Comparison of ENCODE assay signal across 9 cellular contexts in genomic region chr4:118683513-118683912, GRCh38. TPM values are rescaled to one million over a fixed set of nuclear protein-coding genes. Genes with fewer than 3 reads are reported as not detected.
DNase-seq lines count a peak whose midpoint lies in the region; ATAC-seq, FAIRE-seq and TF ChIP-seq lines count a peak whose summit lies in the region.
"Had no signal": no experiment of that assay in that cellular context is flagged by ENCODE, and none has a peak within 500 bp of the region (broad histone marks: within the 10 kb centered on the region; RNA-seq: fewer than 3 reads in every experiment).

No MANE protein-coding gene starts in this region.

- no peak overlapping the region for H3K9ac ChIP-seq in OCI-LY1 (ENCODE audit: low read length)

- ATAC-seq in A549 (peak in 1 of 2 experiments; percentile 39; a peak in 3 of 6 replicates), HG02870 (IDR thresholded peaks at IDR 0.05; ENCODE audit: unreplicated experiment) (no peak), lower lobe of right lung (no peak), GM18502 (IDR thresholded peaks at IDR 0.05; ENCODE audit: poor library complexity, unreplicated experiment) (no peak)

- CTCF ChIA-PET in A549 (lab: Yijun Ruan, JAX) = no interaction called here

- H2AFZ ChIP-seq in OCI-LY1 (ENCODE audit: low read length) = 0 out of 2 replicates have a peak overlapping the region, but pooled peaks have one; percentile 38

- H3K79me2 ChIP-seq in OCI-LY1 (ENCODE audit: insufficient read depth, low read length) = peaks cover 23% of the 10 kb centered on the region

- DNase-seq in A549 (ENCODE audit: low read depth in 1 of 2, low spot score in 1 of 2) = peak in 1 of 2 experiments; percentile 28
- DNase-seq in GM20000 (ENCODE audit: low spot score) = peak; percentile 4
- DNase-seq in fibroblast of the aortic adventitia (ENCODE audit: low read depth) = peak; percentile 10
- DNase-seq in lower lobe of right lung = no peak
- no peak for DNase-seq in midbrain (lab: John Stamatoyannopoulos, UW)
- DNase-seq: activated naive CD4-positive, alpha-beta T cell had no signal

- H3K9me3 ChIP-seq in A549 (no peaks in the 10 kb centered on the region), OCI-LY1 (ENCODE audit: low read length) (no peaks in the 10 kb centered on the region), lower lobe of right lung (no peaks in the 10 kb centered on the region)

- no peaks in the 10 kb centered on the region for H3K27me3 ChIP-seq in OCI-LY1 (ENCODE audit: insufficient read depth, low read length)
- H3K27me3 ChIP-seq in lower lobe of right lung (ENCODE audit: low read depth) = no peaks in the 10 kb centered on the region

- WGBS in A549 (ENCODE audit: missing lambda C conversion rate) = 15% methylated on average over 2 of the region's 2 CpGs

- H3K4me2 ChIP-seq in A549 = peak overlapping the region; percentile 39; the same call in 2 of the 3 replicates
- H3K4me2 ChIP-seq in OCI-LY1 (ENCODE audit: low read length) = no peak overlapping the region

- peaks cover 10% of the 10 kb centered on the region; the same call in 1 of the 2 replicates for H3K36me3 ChIP-seq in OCI-LY1 (ENCODE audit: insufficient read depth, low read length)
- H3K36me3 ChIP-seq in lower lobe of right lung = peaks cover 8% of the 10 kb centered on the region

- no peak for TF ChIP-seq POLR2A in A549 (IDR thresholded peaks at IDR 0.05; ENCODE audit: low read length)

- H3K27ac ChIP-seq in A549 (no peak overlapping the region), OCI-LY1 (ENCODE audit: low read depth, low read length, poor library complexity, severe bottlenecking) (no peak overlapping the region), lower lobe of right lung (no peak overlapping the region)

- intact Hi-C loops in lower lobe of right lung (cut with DNase I) = no loop called here

- H3K4me1 ChIP-seq in A549 (peaks cover 6% of the 10 kb centered on the region; the same call in 2 of the 3 replicates), OCI-LY1 (ENCODE audit: insufficient read depth, low read length, severe bottlenecking) (peaks cover 31% of the 10 kb centered on the region), lower lobe of right lung (peaks cover 19% of the 10 kb centered on the region)

- H4K20me1 ChIP-seq in OCI-LY1 (ENCODE audit: insufficient read depth, low read length) = no peaks in the 10 kb centered on the region

- H3F3A ChIP-seq in OCI-LY1 (ENCODE audit: insufficient read depth, low read length) = no peaks in the 10 kb centered on the region

- TF ChIP-seq RAD21 in A549 (conservative IDR thresholded peaks at IDR 0.05 in 1 of 2, IDR thresholded peaks at IDR 0.05 in 1 of 2) = no peak

- no peak for FAIRE-seq in A549 (lab: Jason Lieb, UNC)

- POLR2A ChIA-PET in A549 (lab: Yijun Ruan, JAX) = no interaction called here

- TF ChIP-seq EP300 in A549 (IDR thresholded peaks at IDR 0.05) = no peak

- no peak for TF ChIP-seq CTCF in A549 (IDR thresholded peaks at IDR 0.05)
- TF ChIP-seq CTCF in GM20000 (IDR thresholded peaks at IDR 0.05; ENCODE audit: extremely low read depth, missing control alignments) = no peak
- TF ChIP-seq CTCF in OCI-LY1 (IDR thresholded peaks at IDR 0.05; ENCODE audit: low read length) = no peak
- TF ChIP-seq CTCF in fibroblast of the aortic adventitia (IDR thresholded peaks at IDR 0.05; ENCODE audit: insufficient read depth, low read length) = no peak
- TF ChIP-seq CTCF in lower lobe of right lung (IDR thresholded peaks at IDR 0.05) = no peak

- no peaks in the 10 kb centered on the region for H3K9me2 ChIP-seq in OCI-LY1 (ENCODE audit: low read depth, low read length)

- H3K4me3 ChIP-seq in A549 (no peak overlapping the region), OCI-LY1 (ENCODE audit: low read depth, low read length, poor library complexity, severe bottlenecking) (no peak overlapping the region), fibroblast of the aortic adventitia (ENCODE audit: low read depth, low read length) (no peak overlapping the region), lower lobe of right lung (no peak overlapping the region)

TF ChIP-seq in A549, 52 proteins besides CTCF, POLR2A, EP300 and RAD21:
- TF ChIP-seq KDM5A (IDR thresholded peaks at IDR 0.05) (no peak), RCOR1 (IDR thresholded peaks at IDR 0.05; ENCODE audit: low read depth, low read length) (no peak), POLR2AphosphoS2 (conservative IDR thresholded peaks at IDR 0.05; ENCODE audit: low read length) (no peak), ELK1 (IDR thresholded peaks at IDR 0.05; ENCODE audit: low read depth, low read length) (no peak), SREBF2 (IDR thresholded peaks at IDR 0.05) (no peak), ZNF302 (CRISPR knock-in tag; IDR thresholded peaks at IDR 0.05) (no peak), MYC (IDR thresholded peaks at IDR 0.05; ENCODE audit: borderline replicate concordance, low read length) (no peak), ZC3H11A (IDR thresholded peaks at IDR 0.05) (no peak)

RNA-seq across cellular contexts. Expression of gene METTL14, which starts 1.7 kb away (rescaled TPM):
- 22.2 and 25.2 TPM in 2 replicates for polyA plus RNA-seq in A549 (2011; rRNA removed)
- 4.8 and 5.7 TPM in 2 replicates for polyA plus RNA-seq in A549 (2012; cell fraction: cytosol; rRNA removed)
- polyA plus RNA-seq in A549 (2012; cell fraction: nucleus; rRNA removed) = 2.9 and 4.1 TPM in 2 replicates
- 17.3 to 20.9 TPM (median 19.8 TPM) in 3 replicates for polyA plus RNA-seq in A549 (2017; fragmentation: RNase III; extraction: RNeasy Plus Mini Kit Qiagen cat#74134 plus additional on column Dnase treatment)
- polyA minus RNA-seq in A549 (2011; rRNA and poly(A)+ RNA removed) = 2.8 and 5.0 TPM in 2 replicates
- total RNA-seq in fibroblast of the aortic adventitia (ENCODE audit: low replicate concordance) = 18.8 and 27.5 TPM in 2 replicates
- 48.7 TPM for total RNA-seq in lower lobe of right lung

Comparison
In these comparisons a context has a peak if more than half of its experiments do, and no peak if none do; other contexts are left out.
1. DNase-seq: peak in GM20000 (single experiment) and fibroblast of the aortic adventitia (single experiment); none in lower lobe of right lung (single experiment) and midbrain (single experiment).